9 cellular contexts compared by ENCODE assay signal in genomic region chr7:47444376-47445098, GRCh38.
DNase-seq lines count a peak whose midpoint lies in the region; ATAC-seq, FAIRE-seq and TF ChIP-seq lines count a peak whose summit lies in the region.
"Had no signal": no experiment of that assay in that cellular context is flagged by ENCODE, and none has a peak within 500 bp of the region (broad histone marks: within the 10 kb centered on the region; RNA-seq: fewer than 3 reads in every experiment).

No MANE protein-coding gene starts in this region.

- no peak overlapping the region for H3K4me2 ChIP-seq in GM23248 (ENCODE audit: unreplicated experiment)

- in situ Hi-C loops in GM23248 (cut with MboI), result no loop called here

- H3K4me1 Mint-ChIP-seq in activated B cell treated with CpG ODN at 0.5 μM for 24 hours, result peaks cover 22% of the 10 kb centered on the region
- H3K4me1 Mint-ChIP-seq in naive thymus-derived CD4-positive, alpha-beta T cell, result no peaks in the 10 kb centered on the region

- peaks cover 17% of the 10 kb centered on the region for H3K36me3 Mint-ChIP-seq in activated B cell treated with CpG ODN at 0.5 μM for 24 hours (ENCODE audit: low read depth)
- no peaks in the 10 kb centered on the region for H3K36me3 Mint-ChIP-seq in naive thymus-derived CD4-positive, alpha-beta T cell

- H3K9me3 ChIP-seq in GM23248 (ENCODE audit: low read depth) (no peaks in the 10 kb centered on the region), kidney (ENCODE audit: control insufficient read depth in 1 of 2, low read length in 2 of 2) (no peaks in the 10 kb centered on the region), MG63 (no peaks in the 10 kb centered on the region)
- no peaks in the 10 kb centered on the region for H3K9me3 ChIP-seq in naive thymus-derived CD4-positive, alpha-beta T cell (ENCODE audit: control insufficient read depth in 2 of 3, low read length in 3 of 3)

- H3K36me3 ChIP-seq in GM23248 (ENCODE audit: low read depth) (no peaks in the 10 kb centered on the region), kidney (ENCODE audit: control insufficient read depth in 1 of 2, insufficient read depth in 2 of 2, low read length in 2 of 2) (peaks cover 0 to 12% of the 10 kb centered on the region in 2 donors), MG63 (no peaks in the 10 kb centered on the region)
- H3K36me3 ChIP-seq in naive thymus-derived CD4-positive, alpha-beta T cell (ENCODE audit: control insufficient read depth in 2 of 3, insufficient read depth in 3 of 3, low read length in 3 of 3), result no peaks in the 10 kb centered on the region

- 83 to 86% methylated on average over 14 of the region's 14 CpGs for WGBS in GM23248 (ENCODE audit: low coverage in 1 of 2, low lambda C conversion rate in 2 of 2, missing lambda C conversion rate in 2 of 2), 2 experiments

- intact Hi-C loops in activated B cell treated with CpG ODN at 0.5 μM for 24 hours (cut with micrococcal nuclease) (loop anchor here (1.0 to 5.0 kb wide), 7 partner anchors 36 to 493 kb away; no protein-coding TSS in a partner anchor), kidney (cut with DNase I) (loop anchor here (10.0 kb wide), 1 partner anchor 130 kb away; no protein-coding TSS in a partner anchor)
- intact Hi-C loops in naive thymus-derived CD4-positive, alpha-beta T cell (cut with micrococcal nuclease), result no loop called here

- no peaks in the 10 kb centered on the region for H3K27me3 Mint-ChIP-seq in activated B cell treated with CpG ODN at 0.5 μM for 24 hours
- peaks cover 0 to 4% (median 0%) of the 10 kb centered on the region in 5 donors for H3K27me3 Mint-ChIP-seq in naive thymus-derived CD4-positive, alpha-beta T cell

- H3K9me3 Mint-ChIP-seq in activated B cell treated with CpG ODN at 0.5 μM for 24 hours, result no peaks in the 10 kb centered on the region
- H3K9me3 Mint-ChIP-seq in naive thymus-derived CD4-positive, alpha-beta T cell, result peaks cover 0 to 1% (median 0%) of the 10 kb centered on the region in 11 donors

- H3F3A ChIP-seq in GM23248 (ENCODE audit: insufficient read depth), result no peaks in the 10 kb centered on the region; the same call in 1 of the 2 replicates

- ATAC-seq in activated B cell treated with CpG ODN at 0.5 μM for 24 hours (ENCODE audit: low read depth) (peak; percentile 72), GM19328 (IDR thresholded peaks at IDR 0.05; ENCODE audit: unreplicated experiment) (no peak)
- ATAC-seq in naive thymus-derived CD4-positive, alpha-beta T cell, result no peak

- H3K4me1 ChIP-seq in GM23248 (ENCODE audit: insufficient read depth), result peaks cover 17% of the 10 kb centered on the region
- H3K4me1 ChIP-seq in kidney (ENCODE audit: control insufficient read depth in 1 of 2, insufficient read depth in 1 of 2, low read depth in 1 of 2, low read length in 2 of 2), result peaks cover 45 to 49% of the 10 kb centered on the region in 2 donors
- no peaks in the 10 kb centered on the region for H3K4me1 ChIP-seq in naive thymus-derived CD4-positive, alpha-beta T cell (ENCODE audit: control insufficient read depth in 2 of 2, insufficient read depth in 2 of 2, low read length in 2 of 2)

- FAIRE-seq in kidney (lab: Jason Lieb, UNC), result no peak
- FAIRE-seq in H54 (lab: Jason Lieb, UNC), result no peak

- CTCF ChIA-PET in activated B cell treated with CpG ODN at 0.5 μM for 24 hours (lab: Charles Lee), result interaction anchor here (0.7 to 5.4 kb wide), 17 partner anchors 9 to 500 kb away, joined by 3 to 47 read pairs (median 4); partner anchors contain the start of gene TNS3
- CTCF ChIA-PET in naive thymus-derived CD4-positive, alpha-beta T cell (lab: Charles Lee), result no interaction called here

- no peak for TF ChIP-seq POLR2A in H54 (IDR thresholded peaks at IDR 0.05; ENCODE audit: low read depth, low read length)

- H3K27me3 ChIP-seq in GM23248 (replicated peaks; ENCODE audit: insufficient read depth), result no peaks in the 10 kb centered on the region
- no peaks in the 10 kb centered on the region for H3K27me3 ChIP-seq in MG63
- H3K27me3 ChIP-seq in naive thymus-derived CD4-positive, alpha-beta T cell (ENCODE audit: control insufficient read depth in 2 of 2, insufficient read depth in 2 of 2, low read length in 2 of 2), result no peaks in the 10 kb centered on the region

- H3K4me3 ChIP-seq in GM23248 (no peak overlapping the region), kidney (ENCODE audit: low read length in 2 of 2) (no peak overlapping the region), MG63 (no peak overlapping the region)
- no peak overlapping the region for H3K4me3 ChIP-seq in naive thymus-derived CD4-positive, alpha-beta T cell (ENCODE audit: low read length)

- TF ChIP-seq CTCF in activated B cell treated with CpG ODN at 0.5 μM for 24 hours (IDR thresholded peaks at IDR 0.05) (no peak), kidney (IDR thresholded peaks at IDR 0.05; ENCODE audit: borderline replicate concordance, extremely low read depth, insufficient read depth) (peak; percentile 59)

- H3K4me3 Mint-ChIP-seq in activated B cell treated with CpG ODN at 0.5 μM for 24 hours, result no peak overlapping the region
- no peak overlapping the region for H3K4me3 Mint-ChIP-seq in naive thymus-derived CD4-positive, alpha-beta T cell

- H3K79me2 ChIP-seq in GM23248 (ENCODE audit: insufficient read depth), result peaks cover 83% of the 10 kb centered on the region

- H3K27ac Mint-ChIP-seq in activated B cell treated with CpG ODN at 0.5 μM for 24 hours, result no peak overlapping the region
- no peak overlapping the region for H3K27ac Mint-ChIP-seq in naive thymus-derived CD4-positive, alpha-beta T cell

- no peaks in the 10 kb centered on the region for H3K9me2 ChIP-seq in GM23248 (ENCODE audit: insufficient read depth)

- POLR2A ChIA-PET in activated B cell treated with CpG ODN at 0.5 μM for 24 hours (lab: Charles Lee), result interaction anchor here (0.6 to 1.2 kb wide), 4 partner anchors 17 to 375 kb away, joined by 3 to 5 read pairs (median 4); no protein-coding TSS in a partner anchor
- POLR2A ChIA-PET in naive thymus-derived CD4-positive, alpha-beta T cell (lab: Charles Lee), result no interaction called here

- H3K9ac ChIP-seq in GM23248 (no peak overlapping the region), kidney (ENCODE audit: low read length in 2 of 2) (peak overlapping the region in 1 of 2 donors; percentile 29)

- H4K20me1 ChIP-seq in GM23248 (ENCODE audit: insufficient read depth), result no peaks in the 10 kb centered on the region

- H2AFZ ChIP-seq in GM23248, result no peak overlapping the region

- no peak overlapping the region for H3K27ac ChIP-seq in GM23248
- peak overlapping the region; percentile 60 to 76 for H3K27ac ChIP-seq in kidney (ENCODE audit: low read depth in 2 of 2, low read length in 2 of 2)
- H3K27ac ChIP-seq in naive thymus-derived CD4-positive, alpha-beta T cell (ENCODE audit: low read depth, low read length), result no peak overlapping the region

- DNase-seq in A172 (ENCODE audit: low spot score), result peak; percentile 37
- DNase-seq in GM23248, result peak; percentile 66
- no peak for DNase-seq in activated B cell treated with CpG ODN at 0.5 μM for 24 hours
- DNase-seq in kidney, result no peak
- DNase-seq in MG63, result no peak
- no peak for DNase-seq in H54 (ENCODE audit: insufficient read length, low spot score)
- DNase-seq in naive thymus-derived CD4-positive, alpha-beta T cell, result no peak
- DNase-seq: DND-41 had no signal

Comparison
In these comparisons a context has a peak if more than half of its experiments do, and no peak if none do; other contexts are left out.
1. DNase-seq: peak in A172 (single experiment) and GM23248 (single experiment); none in activated B cell treated with CpG ODN at 0.5 μM for 24 hours (single experiment), kidney (single experiment), MG63 (single experiment), H54 (single experiment) and naive thymus-derived CD4-positive, alpha-beta T cell (0 of 9).
2. H3K27ac ChIP-seq: peak in kidney (2 of 2); none in GM23248 (single experiment) and naive thymus-derived CD4-positive, alpha-beta T cell (single experiment).
3. intact Hi-C loops: an anchor here in activated B cell treated with CpG ODN at 0.5 μM for 24 hours (1.0 to 5.0 kb wide) and kidney (10.0 kb wide); none called in naive thymus-derived CD4-positive, alpha-beta T cell.